ENCODE assay signal across 7 cellular contexts in the genomic region with DNA sequence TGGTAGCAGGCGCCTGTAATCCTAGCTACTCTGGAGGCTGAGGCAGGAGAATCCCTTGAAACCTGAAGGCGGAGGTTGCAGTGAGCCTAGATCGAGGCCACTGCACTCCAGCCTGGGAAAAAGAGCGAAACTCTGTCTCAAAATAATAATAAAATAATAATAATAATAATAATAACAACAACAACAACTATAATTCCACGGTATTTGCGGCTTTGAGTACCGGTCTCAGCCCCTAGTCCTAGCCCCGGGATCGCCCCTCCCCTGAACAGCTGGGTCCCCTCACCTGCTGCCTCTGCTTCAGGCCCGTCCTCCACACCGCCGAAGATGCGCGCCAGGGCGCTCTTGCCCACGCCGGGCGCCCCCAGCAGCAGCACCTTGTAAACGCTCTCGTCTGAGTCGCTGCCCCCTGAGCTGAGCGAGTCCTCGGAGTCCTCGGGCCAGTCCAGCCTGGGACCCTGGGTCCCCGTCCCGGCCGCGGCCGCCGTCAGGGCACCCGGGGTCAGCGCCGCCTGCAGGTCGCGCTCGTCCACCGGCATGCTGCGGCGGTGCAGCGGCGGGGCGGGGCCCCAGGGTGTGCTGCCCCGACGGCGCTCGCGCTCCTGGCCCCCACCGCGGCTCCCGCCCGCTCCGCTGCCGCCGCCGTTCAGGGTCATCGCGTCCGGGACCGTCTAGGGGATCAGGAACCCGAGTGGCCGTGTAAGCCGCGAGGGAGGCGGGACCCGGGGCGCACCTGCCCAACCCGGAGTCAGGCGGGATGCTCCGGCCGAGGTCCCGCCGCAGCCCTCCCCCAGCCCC. TPM values are rescaled to one million over a fixed set of nuclear protein-coding genes. Genes with fewer than 3 reads are reported as not detected.
DNase-seq lines count a peak whose midpoint lies in the region; ATAC-seq and TF ChIP-seq lines count a peak whose summit lies in the region.

No MANE protein-coding gene starts in this region.

- H3K27me3 ChIP-seq in PC-3 (ENCODE audit: low read length) = peaks cover 13% of the 10 kb centered on the region

- BruUV-seq in PC-3 (replicated peaks; lab: Mats Ljungman, UMichigan) = no TSS peak

- TF ChIP-seq CTCF in PC-3 (conservative IDR thresholded peaks at IDR 0.05; ENCODE audit: low read depth, low read length) = peak; percentile 41; the same call in 1 of the 2 replicates
- TF ChIP-seq CTCF in astrocyte of the spinal cord (IDR thresholded peaks at IDR 0.05; ENCODE audit: low read depth, low read length) = peak; percentile 10

- peak overlapping the region; percentile 64; the same call in 1 of the 2 replicates for H2AFZ ChIP-seq in PC-3 (ENCODE audit: low read length)

- H3K9me2 ChIP-seq in PC-3 (replicated peaks; ENCODE audit: low read length) = no peaks in the 10 kb centered on the region

- peaks cover 6% of the 10 kb centered on the region; the same call in 1 of the 2 replicates for H3K4me1 ChIP-seq in PC-3 (ENCODE audit: insufficient read depth, low read length)

- H4K20me1 ChIP-seq in PC-3 (ENCODE audit: low read length) = no peaks in the 10 kb centered on the region

- peak overlapping the region; percentile 80 for H3K4me2 ChIP-seq in PC-3 (ENCODE audit: low read length)

- peak; percentile 49 for ATAC-seq in GM18498 (IDR thresholded peaks at IDR 0.05; ENCODE audit: unreplicated experiment)
- peak; percentile 65 for ATAC-seq in PC-3
- ATAC-seq in GM18505 (IDR thresholded peaks at IDR 0.05; ENCODE audit: unreplicated experiment) = no peak
- no peak for ATAC-seq in GM18868 (IDR thresholded peaks at IDR 0.05; ENCODE audit: unreplicated experiment)

- DNase-seq in PC-3 = peak; percentile 23
- no peak for DNase-seq in astrocyte of the spinal cord (ENCODE audit: low read depth, low spot score)
- DNase-seq in immature natural killer cell = peak; percentile 47 to 61 (median 54)
- DNase-seq in stimulated activated CD8-positive, alpha-beta memory T cell treated with anti-CD3 and anti-CD28 coated beads, Interleukin-15, amount 100 ng/mL, for 24 hours (ENCODE audit: low read depth) = peak; percentile 18

- H3K27ac ChIP-seq in PC-3 (ENCODE audit: low read length) = no peak overlapping the region

- CTCF ChIA-PET in PC-3 (lab: Charles Lee) = no interaction called here

- peaks cover 0 to 11% of the 10 kb centered on the region in 2 donors for H3K4me1 Mint-ChIP-seq in immature natural killer cell

- peaks cover 1 to 16% (median 9%) of the 10 kb centered on the region in 3 donors for H3K27me3 Mint-ChIP-seq in immature natural killer cell (ENCODE audit: low read depth in 3 of 3)

- in situ Hi-C loops in astrocyte of the spinal cord (cut with HindIII; ENCODE audit: low sequenced_read_pairs) = no loop called here

- POLR2A ChIA-PET in PC-3 (lab: Charles Lee; ENCODE audit: unreplicated experiment) = no interaction called here

- no peaks in the 10 kb centered on the region for H3K36me3 Mint-ChIP-seq in immature natural killer cell

- peak overlapping the region; percentile 61 for H3K4me3 ChIP-seq in PC-3 (ENCODE audit: low read length)
- peak overlapping the region; percentile 30 for H3K4me3 ChIP-seq in astrocyte of the spinal cord (ENCODE audit: low read depth, low read length)

- H3K9me3 Mint-ChIP-seq in immature natural killer cell = no peaks in the 10 kb centered on the region

- no peak overlapping the region for H3K9ac ChIP-seq in PC-3 (ENCODE audit: low read length)

- H3F3A ChIP-seq in PC-3 (ENCODE audit: low read length, unreplicated experiment) = no peaks in the 10 kb centered on the region

- no peak for TF ChIP-seq POLR2A in GM18505 (IDR thresholded peaks at IDR 0.05; ENCODE audit: borderline replicate concordance, extremely low read depth, insufficient read depth, insufficient read length)

- no peaks in the 10 kb centered on the region for H3K9me3 ChIP-seq in PC-3 (ENCODE audit: low read length)

- no peaks in the 10 kb centered on the region; the same call in 1 of the 2 replicates for H3K36me3 ChIP-seq in PC-3 (ENCODE audit: low read depth, low read length)

- H3K27ac Mint-ChIP-seq in immature natural killer cell = peak overlapping the region in 1 of 6 donors; percentile 34

- H3K79me2 ChIP-seq in PC-3 (ENCODE audit: low read length) = no peaks in the 10 kb centered on the region

- H3K4me3 Mint-ChIP-seq in immature natural killer cell = peak overlapping the region; percentile 55 to 81 (median 67)

- intact Hi-C loops in PC-3 (cut with micrococcal nuclease) = no loop called here

RNA-seq across cellular contexts. Expression of a gene that starts 0.6 kb away (rescaled TPM):
- total RNA-seq in PC-3 (2014; rRNA removed) = 1.2 and 2.8 TPM in 2 replicates
- polyA plus RNA-seq in immature natural killer cell = not detected

RNA-seq across cellular contexts. Expression of a gene that starts 6.0 kb away (rescaled TPM):
- total RNA-seq in PC-3 (2014; rRNA removed) = not detected in 2 replicates
- not detected for polyA plus RNA-seq in immature natural killer cell

RNA-seq across cellular contexts. Expression of a gene that starts 9.5 kb away (rescaled TPM):
- total RNA-seq in PC-3 (2014; rRNA removed) = 147 and 172 TPM in 2 replicates
- 100 to 1,000 TPM; 125 to 157 (median 132) TPM for polyA plus RNA-seq in immature natural killer cell

RNA-seq across cellular contexts. Expression of a gene that starts 10.6 kb away (rescaled TPM):
- 15.3 and 15.8 TPM in 2 replicates for total RNA-seq in PC-3 (2014; rRNA removed)
- polyA plus RNA-seq in immature natural killer cell = 10 to 100 TPM; 13.8 to 26.2 (median 19.5) TPM

RNA-seq across cellular contexts. Expression of a gene that starts 36.3 kb away (rescaled TPM):
- 0.26 and 0.58 TPM in 2 replicates for total RNA-seq in PC-3 (2014; rRNA removed)
- not detected for polyA plus RNA-seq in immature natural killer cell

Comparison
In these comparisons a context has a peak if more than half of its experiments do, and no peak if none do; other contexts are left out.
1. ATAC-seq: peak in GM18498 (single experiment) and PC-3 (single experiment); none in GM18505 (single experiment) and GM18868 (single experiment).